14 cellular contexts compared by ENCODE assay signal in the genomic region with DNA sequence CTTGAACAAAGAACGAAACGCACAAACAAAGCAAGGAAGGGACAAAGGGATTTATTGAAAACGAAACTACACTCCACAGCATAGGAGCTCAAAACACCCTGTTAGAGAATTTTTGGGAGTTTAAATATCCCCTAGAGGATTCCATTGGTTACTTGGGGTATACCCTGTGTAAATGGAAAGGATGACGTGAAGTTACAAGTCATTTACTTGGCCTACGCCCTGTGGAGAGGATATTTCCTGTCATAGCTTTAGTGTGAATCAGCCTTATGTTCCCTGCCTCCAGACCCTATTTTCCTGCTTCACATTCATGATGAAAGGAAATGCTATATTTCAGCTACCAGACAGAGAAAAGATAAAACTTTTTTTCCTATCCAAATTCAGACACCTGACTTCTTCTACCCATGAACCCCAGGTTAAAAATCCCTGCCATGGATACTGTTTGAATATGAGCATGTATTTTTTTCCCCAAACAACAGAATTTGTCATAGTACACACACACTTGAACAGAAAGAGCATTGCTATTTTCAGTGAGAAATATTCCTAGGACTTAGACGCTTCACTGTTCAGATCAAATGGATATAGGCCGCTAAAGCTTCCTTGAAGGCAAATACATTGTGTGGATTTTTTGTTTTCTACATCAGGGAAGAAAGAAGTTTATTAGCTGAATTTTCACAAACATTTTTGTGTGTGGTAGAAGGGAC. TPM values are rescaled to one million over a fixed set of nuclear protein-coding genes. Genes with fewer than 3 reads are reported as not detected.
DNase-seq lines count a peak whose midpoint lies in the region; ATAC-seq, FAIRE-seq and TF ChIP-seq lines count a peak whose summit lies in the region.
"Had no signal": no experiment of that assay in that cellular context is flagged by ENCODE, and none has a peak within 500 bp of the region (broad histone marks: within the 10 kb centered on the region; RNA-seq: fewer than 3 reads in every experiment).

No MANE protein-coding gene starts in this region.

- TF ChIP-seq CTCF in A673 (conservative IDR thresholded peaks at IDR 0.05; ENCODE audit: low read depth, low read length): no peak

- peak; percentile 80 for DNase-seq in A673 (ENCODE audit: low spot score)
- peak; percentile 47 for DNase-seq in HTR-8/SVneo (ENCODE audit: insufficient read length, low spot score)
- peak; percentile 57 for DNase-seq in amniotic stem cell (lab: John Stamatoyannopoulos, UW)
- peak; percentile 17 for DNase-seq in hepatic stellate cell (ENCODE audit: low spot score)
- no peak for DNase-seq in T-helper 9 cell
- no peak for DNase-seq in activated CD4-positive, CD25-positive, alpha-beta regulatory T cell (lab: John Stamatoyannopoulos, UW)
- DNase-seq: activated gamma-delta T cell; AML-193; NCI-H187 treated with DMSO at 0.1 percent for 48 hours; stimulated activated CD4-positive, alpha-beta T cell treated with anti-CD3 and anti-CD28 coated beads, Interleukin-4, amount 100 ng/mL, for 1 hour had no signal

- POLR2A ChIA-PET in A673 (lab: Charles Lee; ENCODE audit: low non-redundant PET): no interaction called here

- H3K4me1 ChIP-seq in A673 (ENCODE audit: insufficient read depth, low read length, poor library complexity, severe bottlenecking): peaks cover 5% of the 10 kb centered on the region

- no peaks in the 10 kb centered on the region for H3K9me3 ChIP-seq in A673 (ENCODE audit: low read depth, low read length, poor library complexity, severe bottlenecking)
- H3K9me3 ChIP-seq: neutrophil had no signal

- peak overlapping the region; percentile 67 for H3K27ac ChIP-seq in A673 (ENCODE audit: low read depth, low read length, poor library complexity, severe bottlenecking)
- H3K27ac ChIP-seq: neutrophil had no signal

- H3K4me3 ChIP-seq in A673 (ENCODE audit: low read depth, low read length, poor library complexity, severe bottlenecking): no peak overlapping the region

- intact Hi-C loops in A673 (cut with micrococcal nuclease; ENCODE audit: unreplicated experiment): no loop called here

- CTCF ChIA-PET in A673 (lab: Charles Lee): no interaction called here

- peaks cover 7% of the 10 kb centered on the region for H3K36me3 ChIP-seq in A673 (ENCODE audit: insufficient read depth, low read length, poor library complexity, severe bottlenecking)

- FAIRE-seq in HTR-8/SVneo (lab: Jason Lieb, UNC): peak; percentile 90
- FAIRE-seq: GM19239 had no signal

- no peaks in the 10 kb centered on the region for H3K27me3 ChIP-seq in A673 (replicated peaks; ENCODE audit: insufficient read depth, low read depth, low read length, poor library complexity)
- H3K27me3 ChIP-seq: neutrophil had no signal

- TSS peak; percentile 39 for BruUV-seq in A673 (replicated peaks; lab: Mats Ljungman, UMichigan)

- ATAC-seq in HG03025 (IDR thresholded peaks at IDR 0.05; ENCODE audit: low FRiP score, unreplicated experiment): no peak
- no peak for ATAC-seq in HG03139 (IDR thresholded peaks at IDR 0.05; ENCODE audit: unreplicated experiment)

RNA-seq across cellular contexts. Expression of a gene that starts 20.4 kb away (rescaled TPM):
- 20.0 and 21.3 TPM in 2 replicates for total RNA-seq in A673 (2021)

RNA-seq across cellular contexts. Expression of a gene that starts 36.8 kb away (rescaled TPM):
- total RNA-seq in A673 (2021): 16.1 and 17.0 TPM in 2 replicates

Comparison
In these comparisons a context has a peak if more than half of its experiments do, and no peak if none do; other contexts are left out.
1. DNase-seq: peak in A673 (single experiment), HTR-8/SVneo (single experiment), amniotic stem cell (single experiment) and hepatic stellate cell (single experiment); none in T-helper 9 cell (single experiment) and activated CD4-positive, CD25-positive, alpha-beta regulatory T cell (0 of 4).